15 cellular contexts compared by ENCODE assay signal in the genomic region with DNA sequence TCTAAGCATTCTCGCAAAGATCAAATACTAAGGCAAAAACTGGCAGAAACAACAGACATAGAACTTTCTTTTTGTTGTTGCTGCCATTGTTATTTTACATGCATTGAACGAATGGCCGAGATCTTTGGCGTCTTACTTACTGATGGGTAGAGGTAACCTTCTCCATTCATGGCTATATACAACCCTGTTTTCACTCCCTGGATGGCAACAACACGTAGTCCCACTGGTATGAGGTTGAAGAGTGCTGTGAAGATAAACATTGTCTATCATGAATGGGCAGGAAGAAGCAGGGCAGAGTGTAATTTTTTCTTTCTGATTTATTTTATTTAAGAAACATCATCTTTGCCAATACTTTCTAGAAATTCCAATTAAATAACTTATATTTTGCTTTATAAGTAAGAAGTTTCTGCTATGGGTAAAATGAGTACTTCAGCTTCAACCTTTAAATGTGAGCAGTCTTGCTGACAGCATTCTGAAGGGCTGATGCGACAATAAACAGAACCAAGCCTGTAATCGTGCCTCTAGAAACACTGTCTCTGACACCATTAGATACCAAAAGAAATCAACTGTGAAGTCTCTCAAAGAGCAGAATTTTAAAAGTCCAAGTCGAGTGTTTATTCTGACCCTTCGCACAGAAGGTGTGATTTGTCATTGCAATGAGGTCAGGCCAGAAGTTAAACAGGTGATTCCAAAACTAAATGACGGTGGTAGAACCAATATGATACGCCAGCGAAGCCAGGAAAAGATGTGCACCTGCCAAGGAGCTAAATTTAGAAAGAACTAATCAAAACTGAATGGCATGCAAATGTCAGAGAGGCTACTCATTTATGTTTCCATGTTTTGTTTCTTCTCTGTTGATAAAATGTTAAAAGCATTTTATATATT.
DNase-seq lines count a peak whose midpoint lies in the region; ATAC-seq and TF ChIP-seq lines count a peak whose summit lies in the region.
"Had no signal": no experiment of that assay in that cellular context is flagged by ENCODE, and none has a peak within 500 bp of the region (broad histone marks: within the 10 kb centered on the region; RNA-seq: fewer than 3 reads in every experiment).

No MANE protein-coding gene starts in this region.

- H3K27ac ChIP-seq in left ventricle myocardium inferior (replicated peaks) (peak overlapping the region; percentile 86), lower lobe of right lung (no peak overlapping the region)
- H3K27ac ChIP-seq: KMS-11 had no signal

- H3K27me3 ChIP-seq in left ventricle myocardium inferior (ENCODE audit: low read depth): no peaks in the 10 kb centered on the region
- no peaks in the 10 kb centered on the region for H3K27me3 ChIP-seq in lower lobe of right lung (ENCODE audit: low read depth)

- H3K4me1 ChIP-seq in left ventricle myocardium inferior (peaks cover 6% of the 10 kb centered on the region), lower lobe of right lung (no peaks in the 10 kb centered on the region)

- ATAC-seq in GM19372 (IDR thresholded peaks at IDR 0.05; ENCODE audit: low read depth, unreplicated experiment) (peak; percentile 8), HG02852 (IDR thresholded peaks at IDR 0.05; ENCODE audit: unreplicated experiment) (peak; percentile 36), lower lobe of right lung (no peak)
- ATAC-seq: stimulated activated naive CD8-positive, alpha-beta T cell treated with anti-CD3 and anti-CD28 coated beads, Interleukin-15, Interleukin-2, amounts not matched to agents 100 U/mL and 50 U/mL, for 24 hours had no signal

- DNase-seq in NCI-H2029 treated with DMSO at 0.1 percent for 48 hours (lab: John Stamatoyannopoulos, UW): peak; percentile 3
- DNase-seq in left ventricle myocardium inferior: no peak
- DNase-seq in NK-92 treated with Interleukin-12 subunit alpha and Interleukin-12 subunit beta, amount 100 ng/mL, for 24 hours (lab: John Stamatoyannopoulos, UW): no peak
- no peak for DNase-seq in lower lobe of right lung
- DNase-seq in SIG-M5 treated with dmso at 0.1 percent for 504 hours (lab: John Stamatoyannopoulos, UW; ENCODE audit: unreplicated experiment): no peak
- DNase-seq: activated CD4-positive, alpha-beta T cell treated with anti-CD3 and anti-CD28 coated beads for 48 hours; activated effector memory CD4-positive, alpha-beta T cell treated with Interleukin-2 at 50 U/mL for 16 hours; hippocampal formation; mesendoderm; stimulated activated CD4-positive, alpha-beta T cell treated with anti-CD3 and anti-CD28 coated beads, Interleukin-2, amount 100 ng/mL, for 24 hours; stimulated activated naive CD8-positive, alpha-beta T cell treated with anti-CD3 and anti-CD28 coated beads, Interleukin-15, Interleukin-2, amounts not matched to agents 100 U/mL and 50 U/mL, for 24 hours; SW 1271 had no signal

- H3K4me3 ChIP-seq in left ventricle myocardium inferior: peak overlapping the region; percentile 58
- no peak overlapping the region for H3K4me3 ChIP-seq in lower lobe of right lung

- no peak for TF ChIP-seq CTCF in left ventricle myocardium inferior (IDR thresholded peaks at IDR 0.05; ENCODE audit: borderline replicate concordance)
- no peak for TF ChIP-seq CTCF in lower lobe of right lung (IDR thresholded peaks at IDR 0.05)

- intact Hi-C loops in left ventricle myocardium inferior (cut with micrococcal nuclease) (no loop called here), lower lobe of right lung (cut with DNase I) (no loop called here)

- no peaks in the 10 kb centered on the region for H3K36me3 ChIP-seq in left ventricle myocardium inferior
- no peaks in the 10 kb centered on the region for H3K36me3 ChIP-seq in lower lobe of right lung

- H3K9me3 ChIP-seq in left ventricle myocardium inferior (replicated peaks) (no peaks in the 10 kb centered on the region), lower lobe of right lung (no peaks in the 10 kb centered on the region)

Comparison
In these comparisons a context has a peak if more than half of its experiments do, and no peak if none do; other contexts are left out.
1. ATAC-seq: peak in GM19372 (single experiment) and HG02852 (single experiment); none in lower lobe of right lung (0 of 2).